18 cellular contexts compared by ENCODE assay signal in the genomic region with DNA sequence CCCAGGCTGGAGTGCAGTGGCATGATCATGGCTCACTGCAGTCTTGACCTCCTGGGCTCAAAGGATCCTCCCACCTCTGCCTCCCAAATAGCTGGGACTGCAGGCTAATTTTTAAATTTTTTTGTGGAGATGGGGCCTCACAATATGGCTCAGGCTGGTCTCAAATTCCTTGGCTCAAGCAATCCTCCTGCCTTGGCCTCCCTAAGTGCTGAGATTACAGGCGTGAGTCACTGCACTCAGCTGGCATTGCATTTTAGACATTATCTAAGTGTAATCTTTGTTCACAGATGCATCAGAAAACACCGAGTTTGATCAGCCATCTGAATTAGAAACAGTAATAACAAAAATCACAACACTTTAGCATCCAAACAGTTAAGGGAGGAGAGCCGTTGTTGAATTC. TPM values are rescaled to one million over a fixed set of nuclear protein-coding genes. Genes with fewer than 3 reads are reported as not detected.
DNase-seq lines count a peak whose midpoint lies in the region; ATAC-seq and TF ChIP-seq lines count a peak whose summit lies in the region.
"Had no signal": no experiment of that assay in that cellular context is flagged by ENCODE, and none has a peak within 500 bp of the region (broad histone marks: within the 10 kb centered on the region; RNA-seq: fewer than 3 reads in every experiment).

No MANE protein-coding gene starts in this region.

- H3K27me3 Mint-ChIP-seq in activated naive CD8-positive, alpha-beta T cell treated with anti-CD3 and anti-CD28 coated beads for 36 hours, result no peaks in the 10 kb centered on the region
- H3K27me3 Mint-ChIP-seq: B cell; CD4-positive, CD25-positive, alpha-beta regulatory T cell had no signal

- peaks cover 27% of the 10 kb centered on the region for H3K4me1 ChIP-seq in hepatocyte (ENCODE audit: insufficient read depth)
- peaks cover 9 to 50% (median 37%) of the 10 kb centered on the region in 5 donors for H3K4me1 ChIP-seq in subcutaneous abdominal adipose tissue (ENCODE audit: control insufficient read depth in 5 of 5, insufficient read depth in 5 of 5, low read length in 5 of 5)

- H2AFZ ChIP-seq in hepatocyte, result no peak overlapping the region

- H3K36me3 ChIP-seq in hepatocyte (replicated peaks; ENCODE audit: insufficient read depth, low read depth), result no peaks in the 10 kb centered on the region
- no peaks in the 10 kb centered on the region for H3K36me3 ChIP-seq in subcutaneous abdominal adipose tissue (ENCODE audit: control insufficient read depth in 5 of 5, insufficient read depth in 5 of 5, low read length in 5 of 5)

- H3K4me3 ChIP-seq in hepatocyte, result no peak overlapping the region
- H3K4me3 ChIP-seq in subcutaneous abdominal adipose tissue (ENCODE audit: low read depth in 1 of 5, low read length in 5 of 5), result no peak overlapping the region

- H3K9me2 ChIP-seq in hepatocyte (replicated peaks; ENCODE audit: insufficient read depth), result no peaks in the 10 kb centered on the region

- H3K9me3 ChIP-seq in hepatocyte (ENCODE audit: low read depth) (no peaks in the 10 kb centered on the region), subcutaneous abdominal adipose tissue (ENCODE audit: control insufficient read depth in 5 of 5, low read length in 5 of 5) (no peaks in the 10 kb centered on the region)
- H3K9me3 ChIP-seq: Caco-2 had no signal

- 81% methylated on average over 3 of the region's 3 CpGs for WGBS in hepatocyte (ENCODE audit: low lambda C conversion rate, missing lambda C conversion rate)

- no peaks in the 10 kb centered on the region for H3K27me3 ChIP-seq in hepatocyte
- H3K27me3 ChIP-seq in subcutaneous abdominal adipose tissue (ENCODE audit: control insufficient read depth in 5 of 5, insufficient read depth in 4 of 5, low read length in 5 of 5), result no peaks in the 10 kb centered on the region

- no peak overlapping the region for H3K4me3 Mint-ChIP-seq in activated naive CD8-positive, alpha-beta T cell treated with anti-CD3 and anti-CD28 coated beads for 36 hours
- H3K4me3 Mint-ChIP-seq: B cell; CD4-positive, CD25-positive, alpha-beta regulatory T cell had no signal

- DNase-seq in NCI-H226 (peak; percentile 46), hepatocyte (ENCODE audit: low spot score) (no peak), DMS53 (lab: John Stamatoyannopoulos, UW) (no peak)
- DNase-seq in activated naive CD8-positive, alpha-beta T cell treated with anti-CD3 and anti-CD28 coated beads for 36 hours, result no peak
- DNase-seq: ACHN; Caco-2; CD4-positive, CD25-positive, alpha-beta regulatory T cell; DMS153; HFFc6; KBM-7; NCI-H1417 treated with DMSO at 0.1 percent for 48 hours; NCI-H2029; NCI-H2171; NCI-H446 treated with DMSO at 0.1 percent for 48 hours had no signal

- H3K79me2 ChIP-seq in hepatocyte, result no peaks in the 10 kb centered on the region

- H3K27ac Mint-ChIP-seq in activated naive CD8-positive, alpha-beta T cell treated with anti-CD3 and anti-CD28 coated beads for 36 hours, result no peak overlapping the region
- H3K27ac Mint-ChIP-seq: B cell; CD4-positive, CD25-positive, alpha-beta regulatory T cell had no signal

- H4K20me1 ChIP-seq in hepatocyte (ENCODE audit: insufficient read depth, poor library complexity, severe bottlenecking), result no peaks in the 10 kb centered on the region

- H3K27ac ChIP-seq in 22Rv1 (peak overlapping the region; percentile 48; the same call in 1 of the 2 replicates), hepatocyte (no peak overlapping the region), subcutaneous abdominal adipose tissue (ENCODE audit: low read depth, low read length) (peak overlapping the region; percentile 71)

- TF ChIP-seq CTCF in 22Rv1 (IDR thresholded peaks at IDR 0.05), result no peak
- no peak for TF ChIP-seq CTCF in hepatocyte (IDR thresholded peaks at IDR 0.05; ENCODE audit: poor library complexity)

- no peaks in the 10 kb centered on the region for H3K36me3 Mint-ChIP-seq in activated naive CD8-positive, alpha-beta T cell treated with anti-CD3 and anti-CD28 coated beads for 36 hours
- H3K36me3 Mint-ChIP-seq: CD4-positive, CD25-positive, alpha-beta regulatory T cell had no signal

- no peaks in the 10 kb centered on the region for H3K4me1 Mint-ChIP-seq in activated naive CD8-positive, alpha-beta T cell treated with anti-CD3 and anti-CD28 coated beads for 36 hours
- H3K4me1 Mint-ChIP-seq: B cell; CD4-positive, CD25-positive, alpha-beta regulatory T cell had no signal

- H3K9ac ChIP-seq in subcutaneous abdominal adipose tissue (ENCODE audit: low read length in 5 of 5), result no peak overlapping the region

- no peaks in the 10 kb centered on the region for H3K9me3 Mint-ChIP-seq in activated naive CD8-positive, alpha-beta T cell treated with anti-CD3 and anti-CD28 coated beads for 36 hours
- H3K9me3 Mint-ChIP-seq: CD4-positive, CD25-positive, alpha-beta regulatory T cell; HFFc6 had no signal

- peak overlapping the region; percentile 63 for H3K4me2 ChIP-seq in hepatocyte

- no peak for ATAC-seq in GM19395 (IDR thresholded peaks at IDR 0.05; ENCODE audit: unreplicated experiment)

RNA-seq across cellular contexts. Expression of gene CBR4, which starts 53.4 kb away (rescaled TPM):
- total RNA-seq in hepatocyte, result 24.1 and 26.9 TPM in 2 replicates
- 18.5 and 21.2 TPM in 2 replicates for polyA plus RNA-seq in hepatocyte
- total RNA-seq in activated naive CD8-positive, alpha-beta T cell treated with anti-CD3 and anti-CD28 coated beads for 36 hours, result 10 to 100 TPM; 14.5 to 15.6 TPM
